In genomic region chr4:170388255-170388654, GRCh38 we compare ENCODE assay signal across 29 cellular contexts.
DNase-seq lines count a peak whose midpoint lies in the region; ATAC-seq, FAIRE-seq and TF ChIP-seq lines count a peak whose summit lies in the region.
"Had no signal": no experiment of that assay in that cellular context is flagged by ENCODE, and none has a peak within 500 bp of the region (broad histone marks: within the 10 kb centered on the region; RNA-seq: fewer than 3 reads in every experiment).

No MANE protein-coding gene starts in this region.

- H3K36me3 ChIP-seq in keratinocyte (ENCODE audit: control insufficient read depth in 2 of 2, extremely low read depth in 1 of 2, insufficient read depth in 2 of 2, low read length in 2 of 2) = no peaks in the 10 kb centered on the region
- H3K36me3 ChIP-seq: colonic mucosa, gastrocnemius medialis, uterus had no signal

- TF ChIP-seq CTCF in AG04449 (IDR thresholded peaks at IDR 0.05; ENCODE audit: insufficient read depth, low read length, missing control alignments) (no peak), keratinocyte (optimal IDR thresholded peaks at IDR 0.05 in 1 of 3, IDR thresholded peaks at IDR 0.05 in 1 of 3, conservative IDR thresholded peaks at IDR 0.05 in 1 of 3; ENCODE audit: extremely low read depth in 1 of 3, insufficient read depth in 2 of 3, low read length in 3 of 3) (no peak)

- CTCF ChIA-PET in AG04449 (lab: Yijun Ruan, JAX) = no interaction called here

- H3K4me3 ChIP-seq in AG04449 (ENCODE audit: low read depth, low read length) = no peak overlapping the region
- no peak overlapping the region for H3K4me3 ChIP-seq in keratinocyte (ENCODE audit: control insufficient read depth in 2 of 3, extremely low read depth in 1 of 3, insufficient read depth in 2 of 3, low read depth in 1 of 3, low read length in 3 of 3)
- H3K4me3 ChIP-seq: colonic mucosa, gastrocnemius medialis, hepatocyte, testis, uterus had no signal

- H3K9me3 ChIP-seq in keratinocyte (ENCODE audit: control insufficient read depth, low read depth, low read length) = no peaks in the 10 kb centered on the region
- H3K9me3 ChIP-seq: colonic mucosa, gastrocnemius medialis, testis, uterus had no signal

- H3K4me1 ChIP-seq in keratinocyte (ENCODE audit: control insufficient read depth, extremely low read depth, insufficient read depth, low read length) = peaks cover 7% of the 10 kb centered on the region
- H3K4me1 ChIP-seq: colonic mucosa, gastrocnemius medialis, testis, uterus had no signal

- no peaks in the 10 kb centered on the region for H3K9me1 ChIP-seq in keratinocyte (ENCODE audit: control insufficient read depth, extremely low read depth, insufficient read depth, low read length)

- DNase-seq in AG04449 (ENCODE audit: low read depth, low spot score) = peak; percentile 81
- DNase-seq in HTR-8/SVneo (ENCODE audit: insufficient read length, low spot score) = peak; percentile 18
- peak; percentile 20 for DNase-seq in astrocyte of the hippocampus (ENCODE audit: low read depth, low spot score)
- peak; percentile 40 for DNase-seq in keratinocyte (ENCODE audit: low read depth, low spot score)
- DNase-seq in activated CD4-positive, CD25-positive, alpha-beta regulatory T cell (lab: John Stamatoyannopoulos, UW) = no peak
- no peak for DNase-seq in NCI-H1092 (lab: John Stamatoyannopoulos, UW)
- no peak for DNase-seq in DMS53 treated with DMSO at 0.1 percent for 48 hours (lab: John Stamatoyannopoulos, UW; ENCODE audit: unreplicated experiment)
- DNase-seq: activated CD8-positive, alpha-beta T cell treated with anti-CD3 and anti-CD28 coated beads for 36 hours; activated gamma-delta T cell; activated naive CD8-positive, alpha-beta T cell treated with anti-CD3 and anti-CD28 coated beads, Interleukin-2, amount 50 U/mL, for 24 hours; AML-193; CD8-positive, alpha-beta memory T cell; colonic mucosa; gastrocnemius medialis; NCI-H1436 treated with DMSO at 0.1 percent for 48 hours; NCI-H2107; NCI-H446; stimulated activated naive CD8-positive, alpha-beta T cell treated with anti-CD3 and anti-CD28 coated beads, Interleukin-15, Interleukin-2, amounts not matched to agents 100 U/mL and 50 U/mL, for 24 hours; testis; uterus had no signal

- H3K9ac ChIP-seq in keratinocyte (ENCODE audit: control insufficient read depth, extremely low read depth, insufficient read depth, low read length) = no peak overlapping the region

- H3K79me2 ChIP-seq in keratinocyte (ENCODE audit: control insufficient read depth, insufficient read depth, low read length) = no peaks in the 10 kb centered on the region
- H3K79me2 ChIP-seq: hepatocyte had no signal

- peak overlapping the region; percentile 23 for H3K27ac ChIP-seq in keratinocyte (ENCODE audit: control insufficient read depth, insufficient read depth, low read length)
- H3K27ac ChIP-seq: colonic mucosa, gastrocnemius medialis, hepatocyte, RWPE1, testis, uterus had no signal

- ATAC-seq in GM18873 (IDR thresholded peaks at IDR 0.05; ENCODE audit: low FRiP score, unreplicated experiment) = no peak
- ATAC-seq: activated CD8-positive, alpha-beta T cell treated with anti-CD3 and anti-CD28 coated beads for 36 hours; activated naive CD8-positive, alpha-beta T cell treated with anti-CD3 and anti-CD28 coated beads, Interleukin-2, amount 50 U/mL, for 24 hours; gastrocnemius medialis; HCT116; left lobe of liver; sciatic nerve; stimulated activated naive CD8-positive, alpha-beta T cell treated with anti-CD3 and anti-CD28 coated beads, Interleukin-15, Interleukin-2, amounts not matched to agents 100 U/mL and 50 U/mL, for 24 hours had no signal

- peak overlapping the region; percentile 50 for H2AFZ ChIP-seq in keratinocyte (ENCODE audit: control insufficient read depth, low read length)
- H2AFZ ChIP-seq: hepatocyte had no signal

- H4K20me1 ChIP-seq in keratinocyte (ENCODE audit: control insufficient read depth, extremely low read depth, insufficient read depth, low read length) = no peaks in the 10 kb centered on the region

- dilution Hi-C loops in keratinocyte (cut with MboI; ENCODE audit: extremely low pct_ligation_motif_present, low sequenced_read_pairs) = no loop called here

- H3K4me2 ChIP-seq in keratinocyte (ENCODE audit: control insufficient read depth, extremely low read depth, insufficient read depth, low read depth, low read length) = no peak overlapping the region
- H3K4me2 ChIP-seq: hepatocyte had no signal

- POLR2A ChIA-PET in AG04449 (lab: Yijun Ruan, JAX) = interaction anchor here (1.0 kb wide), 1 partner anchor 35 kb away, joined by 6 read pairs; no protein-coding TSS in a partner anchor

- H3K27me3 ChIP-seq in keratinocyte (ENCODE audit: control insufficient read depth, extremely low read depth, insufficient read depth, low read length) = no peaks in the 10 kb centered on the region
- H3K27me3 ChIP-seq: colonic mucosa, gastrocnemius medialis, hepatocyte, testis, uterus had no signal

- FAIRE-seq in HTR-8/SVneo (lab: Jason Lieb, UNC) (peak; percentile 26), keratinocyte (lab: Jason Lieb, UNC) (peak; percentile 49)
- FAIRE-seq: bronchial epithelial cell, G401.6, TTC549 had no signal

Comparison
In these comparisons a context has a peak if more than half of its experiments do, and no peak if none do; other contexts are left out.
1. DNase-seq: peak in AG04449 (single experiment), HTR-8/SVneo (single experiment), astrocyte of the hippocampus (single experiment) and keratinocyte (single experiment); none in activated CD4-positive, CD25-positive, alpha-beta regulatory T cell (0 of 4), NCI-H1092 (single experiment) and DMS53 treated with DMSO at 0.1 percent for 48 hours (single experiment).